23 cellular contexts compared by ENCODE assay signal in genomic region chr5:67858470-67859096, GRCh38.
DNase-seq lines count a peak whose midpoint lies in the region; ATAC-seq and TF ChIP-seq lines count a peak whose summit lies in the region.
"Had no signal": no experiment of that assay in that cellular context is flagged by ENCODE, and none has a peak within 500 bp of the region (broad histone marks: within the 10 kb centered on the region; RNA-seq: fewer than 3 reads in every experiment).

No MANE protein-coding gene starts in this region.

- H3K79me2 ChIP-seq in trophoblast cell (ENCODE audit: control insufficient read depth, insufficient read depth, low read length, poor library complexity), result no peaks in the 10 kb centered on the region

- ATAC-seq in left lobe of liver, result peak; percentile 55
- peak; percentile 76 for ATAC-seq in mucosa of descending colon
- ATAC-seq: A549, GM12878, GM23338, HCT116 had no signal

- WGBS in trophoblast cell (ENCODE audit: extremely low coverage, insufficient coverage, insufficient read length), result no CpG with 5 or more reads among the region's 5 CpGs

- H4K8ac ChIP-seq in trophoblast cell (ENCODE audit: low read depth, low read length), result no peak overlapping the region

- H4K91ac ChIP-seq in trophoblast cell (ENCODE audit: low read depth, low read length), result no peak overlapping the region

- H3K9me3 ChIP-seq in mucosa of descending colon (peaks cover 1% of the 10 kb centered on the region), trophoblast cell (ENCODE audit: insufficient read depth, low read depth, low read length) (no peaks in the 10 kb centered on the region)
- H3K9me3 ChIP-seq: A549, BE2C had no signal

- H3K23ac ChIP-seq in trophoblast cell (ENCODE audit: low read length), result no peak overlapping the region

- H3K79me1 ChIP-seq in trophoblast cell (ENCODE audit: low read length), result no peaks in the 10 kb centered on the region

- H3K4me3 ChIP-seq in mucosa of descending colon (no peak overlapping the region), trophoblast cell (ENCODE audit: low read depth, low read length) (no peak overlapping the region)
- H3K4me3 ChIP-seq: A549; BLaER1 treated with 17β-estradiol and CSF1 and Interleukin-3, amounts not matched to agents 10 nM and 100 nM; GM12878; GM23338 had no signal

- intact Hi-C loops in mucosa of descending colon (cut with DNase I, micrococcal nuclease), result no loop called here

- no peak overlapping the region for H2BK120ac ChIP-seq in trophoblast cell (ENCODE audit: insufficient read depth, low read length, poor library complexity)

- no peak overlapping the region for H2BK12ac ChIP-seq in trophoblast cell (ENCODE audit: low read length)

- H3K36me3 ChIP-seq in mucosa of descending colon (ENCODE audit: low read depth) (no peaks in the 10 kb centered on the region), trophoblast cell (ENCODE audit: control insufficient read depth in 1 of 2, insufficient read depth in 2 of 2, low read length in 2 of 2) (no peaks in the 10 kb centered on the region)
- H3K36me3 ChIP-seq: BE2C; BLaER1 treated with 17β-estradiol and CSF1 and Interleukin-3, amounts not matched to agents 10 nM and 100 nM had no signal

- H3K4me1 ChIP-seq in mucosa of descending colon (ENCODE audit: low read depth) (no peaks in the 10 kb centered on the region), trophoblast cell (ENCODE audit: control insufficient read depth in 1 of 2, insufficient read depth in 2 of 2, low read length in 2 of 2) (no peaks in the 10 kb centered on the region)
- H3K4me1 ChIP-seq: A549; BE2C; BLaER1 treated with 17β-estradiol and CSF1 and Interleukin-3, amounts not matched to agents 10 nM and 100 nM had no signal

- no peak overlapping the region for H2BK5ac ChIP-seq in trophoblast cell (ENCODE audit: low read depth, low read length, poor library complexity)

- H3K27ac ChIP-seq in trophoblast cell (ENCODE audit: low read depth, low read length), result no peak overlapping the region
- H3K27ac ChIP-seq: A549; BLaER1 treated with 17β-estradiol and CSF1 and Interleukin-3, amounts not matched to agents 10 nM and 100 nM had no signal

- H3K27me3 ChIP-seq in trophoblast cell (ENCODE audit: insufficient read depth, low read length), result no peaks in the 10 kb centered on the region
- H3K27me3 ChIP-seq: BE2C; BLaER1 treated with 17β-estradiol and CSF1 and Interleukin-3, amounts not matched to agents 10 nM and 100 nM had no signal

- H2AK5ac ChIP-seq in trophoblast cell (ENCODE audit: low read length), result no peak overlapping the region

- H3K14ac ChIP-seq in trophoblast cell (ENCODE audit: low read length), result no peak overlapping the region

- H3K4me2 ChIP-seq in trophoblast cell (ENCODE audit: low read length), result no peak overlapping the region
- H3K4me2 ChIP-seq: A549; BLaER1 treated with 17β-estradiol and CSF1 and Interleukin-3, amounts not matched to agents 10 nM and 100 nM; GM23338 had no signal

- H4K12ac ChIP-seq in trophoblast cell (ENCODE audit: low read depth, low read length), result no peak overlapping the region

- H3K18ac ChIP-seq in trophoblast cell (ENCODE audit: low read length), result no peak overlapping the region

- H3K9ac ChIP-seq in trophoblast cell (ENCODE audit: low read length), result no peak overlapping the region
- H3K9ac ChIP-seq: BLaER1 treated with 17β-estradiol and CSF1 and Interleukin-3, amounts not matched to agents 10 nM and 100 nM had no signal

- no peak overlapping the region for H2AFZ ChIP-seq in trophoblast cell (ENCODE audit: insufficient read depth, low read length, poor library complexity)
- H2AFZ ChIP-seq: GM23338 had no signal

- DNase-seq in NCI-H2171 treated with DMSO at 0.1 percent for 48 hours (lab: John Stamatoyannopoulos, UW) (peak; percentile 16), NCI-H2171 (lab: John Stamatoyannopoulos, UW) (no peak), left lobe of liver (ENCODE audit: low spot score) (no peak), mucosa of descending colon (no peak), NCI-H2029 treated with DMSO at 0.1 percent for 48 hours (lab: John Stamatoyannopoulos, UW) (no peak), trophoblast cell (no peak), MV-4-11 (lab: John Stamatoyannopoulos, UW) (no peak)
- DNase-seq: 8988T; ACHN; AML-193; BE2C; CD4-positive, alpha-beta T cell; CD8-positive, alpha-beta memory T cell; DMS 273 treated with DMSO at 0.1 percent for 48 hours; DMS79; EL; GDM1; H9 had no signal

- no peak overlapping the region for H3K4ac ChIP-seq in trophoblast cell (ENCODE audit: low read depth, low read length)

- TF ChIP-seq CTCF in mucosa of descending colon (IDR thresholded peaks at IDR 0.05), result no peak
